Comparison of ENCODE assay signal across 15 cellular contexts in the genomic region with DNA sequence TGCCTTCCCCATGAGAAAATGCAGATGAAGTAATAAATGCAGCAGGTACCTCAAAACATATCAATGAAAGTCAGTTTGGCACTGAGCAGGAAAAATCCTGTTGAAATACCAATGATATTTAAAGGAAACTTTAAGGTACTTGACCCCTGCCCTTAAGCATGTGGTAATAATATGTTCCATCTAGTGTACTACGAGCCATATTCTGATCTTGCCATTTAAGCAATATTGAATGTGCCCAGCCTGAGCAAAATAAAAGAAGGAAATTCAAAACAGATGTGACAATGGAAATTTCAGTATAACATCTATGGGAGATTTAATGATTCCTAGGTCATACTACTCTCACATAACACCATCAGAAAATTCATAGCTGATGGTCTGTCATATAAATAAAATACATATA.
"Had no signal": no experiment of that assay in that cellular context is flagged by ENCODE, and none has a peak within 500 bp of the region (broad histone marks: within the 10 kb centered on the region; RNA-seq: fewer than 3 reads in every experiment).

No MANE protein-coding gene starts in this region.

- H3K27ac Mint-ChIP-seq: activated B cell treated with CpG ODN at 0.5 μM for 24 hours; activated CD8-positive, alpha-beta T cell treated with anti-CD3 and anti-CD28 coated beads for 36 hours; activated naive CD4-positive, alpha-beta T cell treated with anti-CD3 and anti-CD28 coated beads, Interleukin-2, amount 50 U/mL, for 24 hours; naive thymus-derived CD8-positive, alpha-beta T cell had no signal

- DNase-seq: activated B cell treated with CpG ODN at 0.5 μM for 24 hours; activated CD4-positive, alpha-beta T cell treated with anti-CD3 and anti-CD28 coated beads for 48 hours; activated CD8-positive, alpha-beta T cell treated with anti-CD3 and anti-CD28 coated beads for 36 hours; activated effector memory CD4-positive, alpha-beta T cell treated with anti-CD3 and anti-CD28 coated beads, Interleukin-2, amount 50 U/mL, for 16 hours; activated T-cell treated with anti-CD3 and anti-CD28 coated beads, Interleukin-2, amount 50 U/mL, for 48 hours; erythroblast; foreskin melanocyte; heart left ventricle; naive thymus-derived CD8-positive, alpha-beta T cell; stimulated activated CD4-positive, alpha-beta T cell treated with anti-CD3 and anti-CD28 coated beads, Interleukin-12 subunit alpha, Interleukin-12 subunit beta, amount 100 ng/mL, for 4 hours; stimulated activated CD4-positive, alpha-beta T cell treated with anti-CD3 and anti-CD28 coated beads, Interleukin-2, amount 100 ng/mL, for 24 hours; stomach; T-helper 2 cell; testis had no signal

- H3K4me1 ChIP-seq: testis had no signal

- H3K27me3 ChIP-seq: heart left ventricle, stomach, testis had no signal

- H3K4me1 Mint-ChIP-seq: activated naive CD4-positive, alpha-beta T cell treated with anti-CD3 and anti-CD28 coated beads, Interleukin-2, amount 50 U/mL, for 24 hours had no signal

- H3K36me3 ChIP-seq: stomach had no signal

- ATAC-seq: activated CD8-positive, alpha-beta T cell treated with anti-CD3 and anti-CD28 coated beads for 36 hours; heart left ventricle; naive thymus-derived CD8-positive, alpha-beta T cell had no signal

- H3K27me3 Mint-ChIP-seq: activated B cell treated with CpG ODN at 0.5 μM for 24 hours; activated CD8-positive, alpha-beta T cell treated with anti-CD3 and anti-CD28 coated beads for 36 hours; activated naive CD4-positive, alpha-beta T cell treated with anti-CD3 and anti-CD28 coated beads, Interleukin-2, amount 50 U/mL, for 24 hours; naive thymus-derived CD8-positive, alpha-beta T cell had no signal

- H3K9me3 Mint-ChIP-seq: activated B cell treated with CpG ODN at 0.5 μM for 24 hours had no signal

- H3K27ac ChIP-seq: testis had no signal

- H3K4me3 Mint-ChIP-seq: activated B cell treated with CpG ODN at 0.5 μM for 24 hours; activated CD8-positive, alpha-beta T cell treated with anti-CD3 and anti-CD28 coated beads for 36 hours; activated naive CD4-positive, alpha-beta T cell treated with anti-CD3 and anti-CD28 coated beads, Interleukin-2, amount 50 U/mL, for 24 hours; naive thymus-derived CD8-positive, alpha-beta T cell had no signal

- H3K9me3 ChIP-seq: stomach, testis had no signal

- H3K4me3 ChIP-seq: heart left ventricle, stomach, testis had no signal
